In genomic region chr7:85516675-85517074, GRCh38 we compare ENCODE assay signal across 21 cellular contexts.
DNase-seq lines count a peak whose midpoint lies in the region; ATAC-seq and TF ChIP-seq lines count a peak whose summit lies in the region.
"Had no signal": no experiment of that assay in that cellular context is flagged by ENCODE, and none has a peak within 500 bp of the region (broad histone marks: within the 10 kb centered on the region; RNA-seq: fewer than 3 reads in every experiment).

No MANE protein-coding gene starts in this region.

- H3K4me3 Mint-ChIP-seq in endodermal cell: no peak overlapping the region
- H3K4me3 Mint-ChIP-seq: CD8-positive, alpha-beta T cell had no signal

- peaks cover 3% of the 10 kb centered on the region for H3K9me3 Mint-ChIP-seq in endodermal cell
- H3K9me3 Mint-ChIP-seq: CD8-positive, alpha-beta T cell had no signal

- H3K4me3 ChIP-seq in astrocyte of the spinal cord (ENCODE audit: low read depth, low read length) (no peak overlapping the region), fibroblast of mammary gland (ENCODE audit: control insufficient read depth, low read depth, low read length) (no peak overlapping the region), smooth muscle cell (no peak overlapping the region), endodermal cell (ENCODE audit: low read length) (no peak overlapping the region)
- H3K4me3 ChIP-seq: SJSA1 had no signal

- H3K36me3 Mint-ChIP-seq in endodermal cell (ENCODE audit: low read depth): no peaks in the 10 kb centered on the region
- H3K36me3 Mint-ChIP-seq: CD8-positive, alpha-beta T cell had no signal

- no peaks in the 10 kb centered on the region for H3K79me2 ChIP-seq in smooth muscle cell (ENCODE audit: low read depth)

- DNase-seq in HT1080 (ENCODE audit: low read depth): peak; percentile 2
- DNase-seq in astrocyte of the spinal cord (ENCODE audit: low read depth, low spot score): peak; percentile 24
- peak; percentile 59 for DNase-seq in fibroblast of mammary gland (ENCODE audit: low read depth)
- DNase-seq in smooth muscle cell (lab: John Stamatoyannopoulos, UW; ENCODE audit: unreplicated experiment): no peak
- no peak for DNase-seq in GM10248 (ENCODE audit: extremely low spot score)
- no peak for DNase-seq in endodermal cell
- DNase-seq in NAMALWA (ENCODE audit: low spot score): no peak
- DNase-seq: ACHN; AML-193; C1 segment of cervical spinal cord; CD8-positive, alpha-beta T cell; DND-41; Kasumi-1; NCI-H1417; NCI-H187; NCI-H446 treated with DMSO at 0.1 percent for 48 hours; NCI-H526 treated with DMSO at 0.1 percent for 48 hours; OCI-M1 had no signal

- no peak overlapping the region for H3K4me2 ChIP-seq in smooth muscle cell

- in situ Hi-C loops in astrocyte of the spinal cord (cut with HindIII; ENCODE audit: low sequenced_read_pairs): no loop called here

- H3K4me1 ChIP-seq in smooth muscle cell (ENCODE audit: low read depth): peaks cover 4% of the 10 kb centered on the region
- H3K4me1 ChIP-seq in endodermal cell (ENCODE audit: control insufficient read depth, insufficient read depth, low read length): no peaks in the 10 kb centered on the region
- H3K4me1 ChIP-seq: SJSA1 had no signal

- 86% methylated on average over 2 of the region's 2 CpGs for WGBS in smooth muscle cell (ENCODE audit: low lambda C conversion rate)
- WGBS in endodermal cell (ENCODE audit: insufficient coverage in 1 of 2, insufficient read length in 1 of 2), 2 experiments: 83 to 89% methylated on average over 1 to 2 of the region's 2 CpGs

- no peak overlapping the region for H3K27ac ChIP-seq in smooth muscle cell (ENCODE audit: low read depth)
- no peak overlapping the region for H3K27ac ChIP-seq in endodermal cell (ENCODE audit: low read depth, low read length)
- H3K27ac ChIP-seq: SJSA1 had no signal

- H3K36me3 ChIP-seq in smooth muscle cell (ENCODE audit: low read depth) (no peaks in the 10 kb centered on the region), endodermal cell (ENCODE audit: control insufficient read depth, insufficient read depth, low read length) (no peaks in the 10 kb centered on the region)
- H3K36me3 ChIP-seq: SJSA1 had no signal

- H2AFZ ChIP-seq in smooth muscle cell (ENCODE audit: low read depth): peak overlapping the region; percentile 70

- no peak for ATAC-seq in GM19467 (IDR thresholded peaks at IDR 0.05; ENCODE audit: unreplicated experiment)
- ATAC-seq: CD8-positive, alpha-beta T cell; Right ventricle myocardium inferior had no signal

- H4K20me1 ChIP-seq in smooth muscle cell (ENCODE audit: low read depth): no peaks in the 10 kb centered on the region

- no peaks in the 10 kb centered on the region for H3K27me3 Mint-ChIP-seq in endodermal cell (ENCODE audit: insufficient read depth)

- H3K9ac ChIP-seq in smooth muscle cell (ENCODE audit: low read depth) (no peak overlapping the region), endodermal cell (ENCODE audit: extremely low read depth, low read length, poor library complexity, severe bottlenecking) (no peak overlapping the region)

- CTCF ChIA-PET in GM10248 (lab: Yijun Ruan, JAX): interaction anchor here (1.2 kb wide), 1 partner anchor 9 kb away, joined by 3 read pairs; no protein-coding TSS in a partner anchor

- H3K4me1 Mint-ChIP-seq in endodermal cell: no peaks in the 10 kb centered on the region

- TF ChIP-seq CTCF in astrocyte of the spinal cord (IDR thresholded peaks at IDR 0.05; ENCODE audit: low read depth, low read length) (no peak), fibroblast of mammary gland (conservative IDR thresholded peaks at IDR 0.05; ENCODE audit: control insufficient read depth, insufficient read depth, low read depth, low read length) (no peak), smooth muscle cell (IDR thresholded peaks at IDR 0.05; ENCODE audit: borderline replicate concordance, insufficient read depth, poor library complexity, severe bottlenecking) (no peak), GM10248 (IDR thresholded peaks at IDR 0.05; ENCODE audit: control extremely low read depth, extremely low read depth, low read depth, missing control alignments) (no peak), endodermal cell (conservative IDR thresholded peaks at IDR 0.05) (no peak)

- H3K9me3 ChIP-seq in smooth muscle cell (replicated peaks; ENCODE audit: low read depth) (no peaks in the 10 kb centered on the region), endodermal cell (ENCODE audit: control insufficient read depth, low read length) (no peaks in the 10 kb centered on the region)
- H3K9me3 ChIP-seq: SJSA1 had no signal

- H3K27me3 ChIP-seq in smooth muscle cell (ENCODE audit: low read depth) (no peaks in the 10 kb centered on the region), endodermal cell (ENCODE audit: control insufficient read depth, insufficient read depth, low read length, poor library complexity, severe bottlenecking) (no peaks in the 10 kb centered on the region)
- H3K27me3 ChIP-seq: SJSA1 had no signal

- POLR2A ChIA-PET in GM10248 (lab: Yijun Ruan, JAX): no interaction called here

- H3K27ac Mint-ChIP-seq in endodermal cell: no peak overlapping the region
- H3K27ac Mint-ChIP-seq: CD8-positive, alpha-beta T cell had no signal

- peaks cover 3% of the 10 kb centered on the region for H3F3A ChIP-seq in smooth muscle cell (ENCODE audit: low read depth)

Comparison
In these comparisons a context has a peak if more than half of its experiments do, and no peak if none do; other contexts are left out.
1. DNase-seq: peak in HT1080 (single experiment), astrocyte of the spinal cord (single experiment) and fibroblast of mammary gland (single experiment); none in smooth muscle cell (single experiment), GM10248 (single experiment), endodermal cell (single experiment) and NAMALWA (single experiment).